Comparison of ENCODE assay signal across 30 cellular contexts in genomic region chr7:4834601-4835397, GRCh38. TPM values are rescaled to one million over a fixed set of nuclear protein-coding genes. Genes with fewer than 3 reads are reported as not detected.
"Had no signal": no experiment of that assay in that cellular context is flagged by ENCODE, and none has a peak within 500 bp of the region (broad histone marks: within the 10 kb centered on the region; RNA-seq: fewer than 3 reads in every experiment).

No MANE protein-coding gene starts in this region.

- H3K27me3 ChIP-seq: ascending aorta, cardiac muscle cell, foreskin keratinocyte, heart right ventricle, neutrophil, right lobe of liver, tibial nerve had no signal

- H3K4me3 Mint-ChIP-seq: activated CD4-positive, alpha-beta memory T cell treated with anti-CD3 and anti-CD28 coated beads for 36 hours; activated CD4-positive, alpha-beta T cell treated with anti-CD3 and anti-CD28 coated beads, Interleukin-2, amount 10 ng/mL, durations not matched to agents 24 days and 14 days; activated naive CD8-positive, alpha-beta T cell treated with anti-CD3 and anti-CD28 coated beads for 36 hours; brain; nephron; stimulated activated naive B cell treated with anti-CD40 and anti-IgM and Interleukin-4, amounts not matched to agents 10 μg/mL and 1 μg/mL and 100 μg/mL, for 72 hours had no signal

- H3K27ac Mint-ChIP-seq: activated CD4-positive, alpha-beta memory T cell treated with anti-CD3 and anti-CD28 coated beads for 36 hours; activated CD4-positive, alpha-beta T cell treated with anti-CD3 and anti-CD28 coated beads, Interleukin-2, amount 10 ng/mL, durations not matched to agents 24 days and 14 days; activated naive CD8-positive, alpha-beta T cell treated with anti-CD3 and anti-CD28 coated beads for 36 hours; brain; nephron; progenitor cell of endocrine pancreas; stimulated activated naive B cell treated with anti-CD40 and anti-IgM and Interleukin-4, amounts not matched to agents 10 μg/mL and 1 μg/mL and 100 μg/mL, for 72 hours had no signal

- H3K4me1 Mint-ChIP-seq: activated naive CD8-positive, alpha-beta T cell treated with anti-CD3 and anti-CD28 coated beads for 36 hours had no signal

- H3K9me3 ChIP-seq: ascending aorta, heart right ventricle, neutrophil, right lobe of liver, tibial nerve had no signal

- H3K36me3 Mint-ChIP-seq: activated CD4-positive, alpha-beta memory T cell treated with anti-CD3 and anti-CD28 coated beads for 36 hours; activated naive CD8-positive, alpha-beta T cell treated with anti-CD3 and anti-CD28 coated beads for 36 hours had no signal

- H3K27ac ChIP-seq: ascending aorta, cardiac muscle cell, foreskin keratinocyte, heart right ventricle, neutrophil, right lobe of liver, tibial nerve had no signal

- H3K4me1 ChIP-seq: ascending aorta, foreskin keratinocyte, right lobe of liver had no signal

- H3K27me3 Mint-ChIP-seq: activated CD4-positive, alpha-beta memory T cell treated with anti-CD3 and anti-CD28 coated beads for 36 hours; activated CD4-positive, alpha-beta T cell treated with anti-CD3 and anti-CD28 coated beads, Interleukin-2, amount 10 ng/mL, durations not matched to agents 24 days and 14 days; activated naive CD8-positive, alpha-beta T cell treated with anti-CD3 and anti-CD28 coated beads for 36 hours had no signal

- DNase-seq: activated CD4-positive, alpha-beta memory T cell treated with anti-CD3 and anti-CD28 coated beads for 36 hours; activated CD4-positive, alpha-beta T cell treated with anti-CD3 and anti-CD28 coated beads, Interleukin-2, amount 10 ng/mL, durations not matched to agents 24 days and 14 days; activated CD4-positive, CD25-positive, alpha-beta regulatory T cell treated with anti-CD3 and anti-CD28 coated beads, Interleukin-2, amount 50 U/mL, for 72 hours; activated CD8-positive, alpha-beta memory T cell treated with anti-CD3 and anti-CD28 coated beads, Interleukin-2, amount 50 U/mL, for 4 hours; activated naive CD4-positive, alpha-beta T cell; activated naive CD8-positive, alpha-beta T cell treated with anti-CD3 and anti-CD28 coated beads for 36 hours; activated T-cell treated with anti-CD3 and anti-CD28 coated beads, Interleukin-2, amount 50 U/mL, for 1 hour; cortex of kidney; foreskin keratinocyte; heart right ventricle; kidney glomerular epithelial cell; right lobe of liver; small intestine; stimulated activated CD4-positive, alpha-beta T cell treated with anti-CD3 and anti-CD28 coated beads, Interleukin-1b, Interleukin-23, amount 100 ng/mL, for 48 hours; stimulated activated CD4-positive, alpha-beta T cell treated with anti-CD3 and anti-CD28 coated beads, Interleukin-4, amount 100 ng/mL, for 4 hours; stimulated activated CD8-positive, alpha-beta memory T cell treated with anti-CD3 and anti-CD28 coated beads, Interleukin-4, amount 100 ng/mL, for 48 hours; stimulated activated naive B cell treated with anti-CD40 and anti-IgM and Interleukin-4, amounts not matched to agents 10 μg/mL and 1 μg/mL and 100 μg/mL, for 72 hours; T-helper 2 cell had no signal

- H3K4me3 ChIP-seq: ascending aorta, cardiac muscle cell, heart right ventricle, lung, right lobe of liver, tibial nerve had no signal

- H3K9me3 Mint-ChIP-seq: activated CD4-positive, alpha-beta memory T cell treated with anti-CD3 and anti-CD28 coated beads for 36 hours; activated CD4-positive, alpha-beta T cell treated with anti-CD3 and anti-CD28 coated beads, Interleukin-2, amount 10 ng/mL, durations not matched to agents 24 days and 14 days; activated naive CD8-positive, alpha-beta T cell treated with anti-CD3 and anti-CD28 coated beads for 36 hours; brain; nephron had no signal

- ATAC-seq: esophagus mucosa; foreskin keratinocyte; heart right ventricle; left lobe of liver; right lobe of liver; stimulated activated naive B cell treated with anti-CD40 and anti-IgM and Interleukin-4, amounts not matched to agents 10 μg/mL and 1 μg/mL and 100 μg/mL, for 72 hours had no signal

- H3K36me3 ChIP-seq: cardiac muscle cell, neutrophil, right lobe of liver had no signal

RNA-seq across cellular contexts. Expression of gene PAPOLB, which starts 27.0 kb away (rescaled TPM):
- total RNA-seq: activated CD4-positive, alpha-beta memory T cell treated with anti-CD3 and anti-CD28 coated beads for 36 hours; activated CD4-positive, alpha-beta T cell treated with anti-CD3 and anti-CD28 coated beads, Interleukin-2, amount 10 ng/mL, durations not matched to agents 24 days and 14 days; activated CD8-positive, alpha-beta memory T cell treated with anti-CD3 and anti-CD28 coated beads for 36 hours; ascending aorta; esophagus mucosa; foreskin keratinocyte; left lobe of liver; renal cortical epithelial cell; right lobe of liver had no signal
- polyA plus RNA-seq: cardiac muscle cell, foreskin keratinocyte had no signal

RNA-seq across cellular contexts. Expression of gene RADIL, which starts 48.7 kb away (rescaled TPM):
- total RNA-seq: renal cortical epithelial cell had no signal
